ENCODE assay signal across 2 cellular contexts in genomic region chr7:90763108-90763507, GRCh38.
TF ChIP-seq lines count a peak whose summit lies in the region.

No MANE protein-coding gene starts in this region.

TF ChIP-seq in liver, 16 proteins besides CTCF, POLR2A, EP300 and RAD21 (continued from another document):
- TF ChIP-seq REST (IDR thresholded peaks at IDR 0.05) (peak; percentile 21), ATF3 (IDR thresholded peaks at IDR 0.05) (peak; percentile 45), YY1 (IDR thresholded peaks at IDR 0.05) (peak; percentile 78), FOXA1 (IDR thresholded peaks at IDR 0.05) (peak; percentile 79), MAX (IDR thresholded peaks at IDR 0.05) (peak; percentile 37), RXRA (IDR thresholded peaks at IDR 0.05) (peak; percentile 47 to 68), NR2F2 (IDR thresholded peaks at IDR 0.05) (no peak), HNF4A (conservative IDR thresholded peaks at IDR 0.05) (peak; percentile 69 to 73), FOXA2 (IDR thresholded peaks at IDR 0.05) (peak; percentile 94), EGR1 (IDR thresholded peaks at IDR 0.05; ENCODE audit: low read depth in 2 of 2) (no peak), GABPA (IDR thresholded peaks at IDR 0.05 in 1 of 2, conservative IDR thresholded peaks at IDR 0.05 in 1 of 2) (no peak), ZBTB33 (IDR thresholded peaks at IDR 0.05) (peak; percentile 36), JUND (IDR thresholded peaks at IDR 0.05) (peak; percentile 31 to 46)

TF ChIP-seq in HepG2, 621 proteins besides CTCF, POLR2A, EP300 and RAD21 (continued from another document):
- no peak for TF ChIP-seq ZNF512 (CRISPR knock-in tag; IDR thresholded peaks at IDR 0.05)
- no peak for TF ChIP-seq ZFP36 (IDR thresholded peaks at IDR 0.05; ENCODE audit: borderline replicate concordance, low read depth, low read length, partially characterized antibody)
- TF ChIP-seq ZBTB38 (CRISPR knock-in tag; IDR thresholded peaks at IDR 0.05) = no peak
- no peak for TF ChIP-seq HMG20A (CRISPR knock-in tag; IDR thresholded peaks at IDR 0.05; ENCODE audit: borderline replicate concordance)
- TF ChIP-seq ZBTB21 (CRISPR knock-in tag; IDR thresholded peaks at IDR 0.05) = no peak
- no peak for TF ChIP-seq ZNF468 (CRISPR knock-in tag; IDR thresholded peaks at IDR 0.05)
- no peak for TF ChIP-seq NFRKB (IDR thresholded peaks at IDR 0.05)
- no peak for TF ChIP-seq IRF9 (CRISPR knock-in tag; IDR thresholded peaks at IDR 0.05; ENCODE audit: borderline replicate concordance)
- TF ChIP-seq NCOA5 (CRISPR knock-in tag; IDR thresholded peaks at IDR 0.05) = no peak
- TF ChIP-seq MIER2 (CRISPR knock-in tag; IDR thresholded peaks at IDR 0.05) = no peak
- no peak for TF ChIP-seq ZNF670 (CRISPR knock-in tag; IDR thresholded peaks at IDR 0.05; ENCODE audit: borderline replicate concordance)
- no peak for TF ChIP-seq POGK (CRISPR knock-in tag; conservative IDR thresholded peaks at IDR 0.05)
- no peak for TF ChIP-seq MAFF (IDR thresholded peaks at IDR 0.05; ENCODE audit: low read depth, low read length)
- TF ChIP-seq MTA1 (CRISPR knock-in tag; IDR thresholded peaks at IDR 0.05; ENCODE audit: borderline replicate concordance) = no peak
- TF ChIP-seq ZNF556 (CRISPR knock-in tag; IDR thresholded peaks at IDR 0.05; ENCODE audit: borderline replicate concordance) = no peak
- no peak for TF ChIP-seq ZBTB1 (CRISPR knock-in tag; IDR thresholded peaks at IDR 0.05; ENCODE audit: borderline replicate concordance)
- no peak for TF ChIP-seq LCORL (IDR thresholded peaks at IDR 0.05)
- no peak for TF ChIP-seq LCORL (CRISPR knock-in tag; IDR thresholded peaks at IDR 0.05)
